Comparison of ENCODE assay signal across 5 cellular contexts in genomic region chr5:117638581-117638980, GRCh38.
"Had no signal": no experiment of that assay in that cellular context is flagged by ENCODE, and none has a peak within 500 bp of the region (broad histone marks: within the 10 kb centered on the region; RNA-seq: fewer than 3 reads in every experiment).

No MANE protein-coding gene starts in this region.

- H3K27ac ChIP-seq: HL-60 had no signal

- H3K4me3 ChIP-seq: K562 had no signal

- DNase-seq: IMR-90, KBM-7 had no signal

- ATAC-seq: HepG2, K562 had no signal
